ENCODE assay signal across 1 cellular context in genomic region chr12:53993397-53994267, GRCh38.
TF ChIP-seq lines count a peak whose summit lies in the region.

No MANE protein-coding gene starts in this region.

TF ChIP-seq in WTC11, 78 proteins besides CTCF, POLR2A, EP300 and RAD21 (continued from another document):
- no peak for TF ChIP-seq ZNF512 (CRISPR knock-in tag; IDR thresholded peaks at IDR 0.05; ENCODE audit: borderline replicate concordance)
- TF ChIP-seq SOX15 (CRISPR knock-in tag; IDR thresholded peaks at IDR 0.05) = no peak
- no peak for TF ChIP-seq ZNF121 (CRISPR knock-in tag; IDR thresholded peaks at IDR 0.05)
- no peak for TF ChIP-seq FOXK1 (CRISPR knock-in tag; IDR thresholded peaks at IDR 0.05)
- TF ChIP-seq ZNF416 (CRISPR knock-in tag; IDR thresholded peaks at IDR 0.05) = no peak
- no peak for TF ChIP-seq IRF1 (CRISPR knock-in tag; IDR thresholded peaks at IDR 0.05)
- no peak for TF ChIP-seq ZNF219 (CRISPR knock-in tag; IDR thresholded peaks at IDR 0.05; ENCODE audit: borderline replicate concordance)
- TF ChIP-seq NFYB (CRISPR knock-in tag; conservative IDR thresholded peaks at IDR 0.05; ENCODE audit: low read depth) = no peak
- no peak for TF ChIP-seq SP1 (CRISPR knock-in tag; conservative IDR thresholded peaks at IDR 0.05)
- no peak for TF ChIP-seq FOXJ3 (CRISPR knock-in tag; IDR thresholded peaks at IDR 0.05; ENCODE audit: borderline replicate concordance)
- TF ChIP-seq CREM (CRISPR knock-in tag; IDR thresholded peaks at IDR 0.05) = no peak
- TF ChIP-seq NFATC4 (CRISPR knock-in tag; IDR thresholded peaks at IDR 0.05) = no peak
TF ChIP-seq in WTC11: peak in this region for 0.
